8 cellular contexts compared by ENCODE assay signal in genomic region chr19:13865578-13866462, GRCh38. TPM values are rescaled to one million over a fixed set of nuclear protein-coding genes. Genes with fewer than 3 reads are reported as not detected.
DNase-seq lines count a peak whose midpoint lies in the region; ATAC-seq and TF ChIP-seq lines count a peak whose summit lies in the region.

No MANE protein-coding gene starts in this region.

- H3K9me3 ChIP-seq in AG04450 (ENCODE audit: control insufficient read depth, insufficient read depth, low read length) = no peaks in the 10 kb centered on the region
- no peaks in the 10 kb centered on the region for H3K9me3 ChIP-seq in thymus (ENCODE audit: control insufficient read depth)

- no peaks in the 10 kb centered on the region for H3K36me3 ChIP-seq in thymus (ENCODE audit: control insufficient read depth, insufficient read depth)

- peak overlapping the region; percentile 57 for H3K4me3 ChIP-seq in AG04450 (ENCODE audit: low read depth, low read length)
- H3K4me3 ChIP-seq in thymus (ENCODE audit: low read length) = peak overlapping the region; percentile 70

- DNase-seq in AG04450 (ENCODE audit: low read depth, low spot score) (no peak), GM20000 (ENCODE audit: low spot score) (peak; percentile 74), left kidney (ENCODE audit: low read depth, low spot score) (peak; percentile 59), HK-2 (ENCODE audit: unreplicated experiment) (no peak), NCI-H1694 (lab: John Stamatoyannopoulos, UW) (no peak)
- no peak for DNase-seq in activated naive CD8-positive, alpha-beta T cell treated with anti-CD3 and anti-CD28 coated beads, Interleukin-2, amount 50 U/mL, for 24 hours

- peak overlapping the region; percentile 16 for H3K27ac Mint-ChIP-seq in activated naive CD8-positive, alpha-beta T cell treated with anti-CD3 and anti-CD28 coated beads, Interleukin-2, amount 50 U/mL, for 24 hours

- TF ChIP-seq CTCF in AG04450 (IDR thresholded peaks at IDR 0.05; ENCODE audit: low read depth, low read length) (no peak), GM20000 (IDR thresholded peaks at IDR 0.05; ENCODE audit: extremely low read depth, missing control alignments) (no peak)

- WGBS in thymus = 2% methylated on average over 81 of the region's 81 CpGs

- no peak overlapping the region for H3K27ac ChIP-seq in AG04450 (ENCODE audit: low read depth, low read length)
- peak overlapping the region; percentile 62 for H3K27ac ChIP-seq in thymus (ENCODE audit: low read depth)

- CTCF ChIA-PET in AG04450 (lab: Charles Lee) = interaction anchor here (0.6 kb wide), 4 partner anchors 91 to 1077 kb away, joined by 3 to 7 read pairs (median 4); no protein-coding TSS in a partner anchor

- H3K36me3 Mint-ChIP-seq in activated naive CD8-positive, alpha-beta T cell treated with anti-CD3 and anti-CD28 coated beads, Interleukin-2, amount 50 U/mL, for 24 hours (ENCODE audit: low read depth) = peaks cover 2% of the 10 kb centered on the region

- no peaks in the 10 kb centered on the region for H3K27me3 ChIP-seq in AG04450 (ENCODE audit: control insufficient read depth, insufficient read depth, low read length)
- peaks cover 4% of the 10 kb centered on the region for H3K27me3 ChIP-seq in thymus (ENCODE audit: control insufficient read depth, insufficient read depth)

- POLR2A ChIA-PET in AG04450 (lab: Yijun Ruan, JAX) = interaction anchor here (0.7 kb wide), 3 partner anchors 102 to 578 kb away, joined by 3 to 5 read pairs (median 4); partner anchors contain the start of gene MRI1

- H3K4me3 Mint-ChIP-seq in activated naive CD8-positive, alpha-beta T cell treated with anti-CD3 and anti-CD28 coated beads, Interleukin-2, amount 50 U/mL, for 24 hours = peak overlapping the region; percentile 77

- H3K9me3 Mint-ChIP-seq in activated naive CD8-positive, alpha-beta T cell treated with anti-CD3 and anti-CD28 coated beads, Interleukin-2, amount 50 U/mL, for 24 hours = no peaks in the 10 kb centered on the region

- H3K27me3 Mint-ChIP-seq in activated naive CD8-positive, alpha-beta T cell treated with anti-CD3 and anti-CD28 coated beads, Interleukin-2, amount 50 U/mL, for 24 hours = peaks cover 27% of the 10 kb centered on the region

- ATAC-seq in activated naive CD8-positive, alpha-beta T cell treated with anti-CD3 and anti-CD28 coated beads, Interleukin-2, amount 50 U/mL, for 24 hours = no peak
- no peak for ATAC-seq in HG03097 (IDR thresholded peaks at IDR 0.05; ENCODE audit: low FRiP score, unreplicated experiment)

- H3K4me1 Mint-ChIP-seq in activated naive CD8-positive, alpha-beta T cell treated with anti-CD3 and anti-CD28 coated beads, Interleukin-2, amount 50 U/mL, for 24 hours = peaks cover 44% of the 10 kb centered on the region

- H3K4me1 ChIP-seq in thymus (ENCODE audit: control insufficient read depth, insufficient read depth, low read length) = peaks cover 37% of the 10 kb centered on the region

RNA-seq across cellular contexts. Expression of gene NANOS3, which starts 11.1 kb away (rescaled TPM):
- polyA plus RNA-seq in AG04450 (2011; rRNA removed) (0.36 and 0.37 TPM in 2 replicates), thymus (2.6 TPM)
- polyA minus RNA-seq in AG04450 (2011; rRNA and poly(A)+ RNA removed) = not detected in 2 replicates

RNA-seq across cellular contexts. Expression of gene BRME1, which starts 40.1 kb away (rescaled TPM):
- polyA plus RNA-seq in AG04450 (2011; rRNA removed) (0.12 and 0.17 TPM in 2 replicates), thymus (2.0 TPM)
- 0.43 TPM in 1 of 2 replicates, not detected in the other for polyA minus RNA-seq in AG04450 (2011; rRNA and poly(A)+ RNA removed)

RNA-seq across cellular contexts. Expression of gene CC2D1A, which starts 40.2 kb away (rescaled TPM):
- polyA plus RNA-seq in AG04450 (2011; rRNA removed) (5.1 and 6.7 TPM in 2 replicates), thymus (26.7 TPM)
- 7.0 and 13.7 TPM in 2 replicates for polyA minus RNA-seq in AG04450 (2011; rRNA and poly(A)+ RNA removed)

Comparison
In these comparisons a context has a peak if more than half of its experiments do, and no peak if none do; other contexts are left out.
1. DNase-seq: peak in GM20000 (single experiment) and left kidney (single experiment); none in AG04450 (single experiment), activated naive CD8-positive, alpha-beta T cell treated with anti-CD3 and anti-CD28 coated beads, Interleukin-2, amount 50 U/mL, for 24 hours (single experiment), HK-2 (single experiment) and NCI-H1694 (single experiment).